In the genomic region with DNA sequence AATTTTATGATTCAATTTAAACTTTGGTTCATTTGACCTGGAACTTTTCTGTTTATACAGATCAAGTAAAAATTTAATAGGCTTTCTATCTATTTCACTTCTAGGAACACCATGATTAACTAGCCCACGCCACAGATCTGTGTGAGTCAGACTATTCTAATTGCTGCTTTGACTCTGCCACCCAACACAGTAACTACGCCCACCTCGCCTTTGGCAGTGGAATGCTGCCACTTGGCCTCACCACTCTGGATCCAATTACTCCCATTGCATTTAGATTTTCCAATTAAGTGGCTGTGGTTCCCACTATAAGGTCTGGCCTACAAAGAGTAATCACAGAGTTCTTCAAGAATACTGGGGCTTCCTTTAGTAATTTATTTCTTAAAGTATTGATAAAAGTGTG, we compare ENCODE assay signal across 29 cellular contexts. TPM values are rescaled to one million over a fixed set of nuclear protein-coding genes. Genes with fewer than 3 reads are reported as not detected.
DNase-seq lines count a peak whose midpoint lies in the region; ATAC-seq and TF ChIP-seq lines count a peak whose summit lies in the region.
"Had no signal": no experiment of that assay in that cellular context is flagged by ENCODE, and none has a peak within 500 bp of the region (broad histone marks: within the 10 kb centered on the region; RNA-seq: fewer than 3 reads in every experiment).

No MANE protein-coding gene starts in this region.

- no peak overlapping the region for H2BK5ac ChIP-seq in trophoblast cell (ENCODE audit: low read depth, low read length, poor library complexity)

- DNase-seq in DMS 273 (lab: John Stamatoyannopoulos, UW; ENCODE audit: unreplicated experiment) = peak; percentile 15
- DNase-seq in DMS 273 treated with DMSO at 0.1 percent for 48 hours (lab: John Stamatoyannopoulos, UW) = no peak
- peak in 40 of 61 donors; percentile 2 to 87 (median 30) for DNase-seq in caudate nucleus (lab: John Stamatoyannopoulos, UW)
- peak in 6 of 10 donors; percentile 4 to 80 (median 45) for DNase-seq in posterior cingulate gyrus
- no peak for DNase-seq in trophoblast cell
- no peak for DNase-seq in T-cell
- DNase-seq: activated B cell treated with CpG ODN at 0.5 μM for 24 hours; activated naive CD4-positive, alpha-beta T cell treated with anti-CD3 and anti-CD28 coated beads, Interleukin-2, amount 10 ng/mL, durations not matched to agents 7 days and 5 days; activated T-cell treated with anti-CD3 and anti-CD28 coated beads, Interleukin-2, amount 50 U/mL, for 48 hours; effector memory CD4-positive, alpha-beta T cell; GF-D8; lower lobe of right lung; MV-4-11; NCI-H1930; NCI-H526; OCI-M1; ovary; sigmoid colon; stimulated activated CD4-positive, alpha-beta T cell treated with anti-CD3 and anti-CD28 coated beads, Interleukin-1b, Interleukin-23, amount 100 ng/mL, for 48 hours; stimulated activated naive CD8-positive, alpha-beta T cell treated with anti-CD3 and anti-CD28 coated beads, Interleukin-15, Interleukin-2, amounts not matched to agents 100 U/mL and 50 U/mL, for 24 hours had no signal

- no peak overlapping the region for H4K91ac ChIP-seq in trophoblast cell (ENCODE audit: low read depth, low read length)

- no peaks in the 10 kb centered on the region for H3K27me3 Mint-ChIP-seq in T-cell
- H3K27me3 Mint-ChIP-seq: activated B cell treated with CpG ODN at 0.5 μM for 24 hours; activated naive CD4-positive, alpha-beta T cell treated with anti-CD3 and anti-CD28 coated beads, Interleukin-2, amount 10 ng/mL, durations not matched to agents 7 days and 5 days had no signal

- H2AK5ac ChIP-seq in trophoblast cell (ENCODE audit: low read length) = no peak overlapping the region

- H2BK120ac ChIP-seq in trophoblast cell (ENCODE audit: insufficient read depth, low read length, poor library complexity) = no peak overlapping the region

- H3K18ac ChIP-seq in trophoblast cell (ENCODE audit: low read length) = no peak overlapping the region

- POLR2A ChIA-PET in T-cell (lab: Charles Lee) = no interaction called here

- no peaks in the 10 kb centered on the region for H3K4me1 Mint-ChIP-seq in T-cell
- H3K4me1 Mint-ChIP-seq: activated B cell treated with CpG ODN at 0.5 μM for 24 hours; activated naive CD4-positive, alpha-beta T cell treated with anti-CD3 and anti-CD28 coated beads, Interleukin-2, amount 10 ng/mL, durations not matched to agents 7 days and 5 days had no signal

- no peak for TF ChIP-seq EP300 in Ishikawa (IDR thresholded peaks at IDR 0.05; ENCODE audit: borderline replicate concordance)

- no peaks in the 10 kb centered on the region for H3K4me1 ChIP-seq in trophoblast cell (ENCODE audit: control insufficient read depth in 1 of 2, insufficient read depth in 2 of 2, low read length in 2 of 2)
- H3K4me1 ChIP-seq: ascending aorta, BLaER1, HAP-1, lower lobe of right lung, sigmoid colon, SJSA1, tibial nerve had no signal

- CTCF ChIA-PET in T-cell (lab: Charles Lee) = no interaction called here

- H3K9me3 Mint-ChIP-seq in T-cell = no peaks in the 10 kb centered on the region
- H3K9me3 Mint-ChIP-seq: activated B cell treated with CpG ODN at 0.5 μM for 24 hours; activated naive CD4-positive, alpha-beta T cell treated with anti-CD3 and anti-CD28 coated beads, Interleukin-2, amount 10 ng/mL, durations not matched to agents 7 days and 5 days had no signal

- no peak overlapping the region for H3K4me3 ChIP-seq in trophoblast cell (ENCODE audit: low read depth, low read length)
- H3K4me3 ChIP-seq: ascending aorta, BLaER1, GM12878, HAP-1, lower lobe of right lung, ovary, sigmoid colon, SJSA1, tibial nerve had no signal

- intact Hi-C loops in posterior cingulate gyrus (cut with DNase I) = no loop called here

- no peaks in the 10 kb centered on the region for H3K27me3 ChIP-seq in trophoblast cell (ENCODE audit: insufficient read depth, low read length)
- H3K27me3 ChIP-seq: ascending aorta, BLaER1, ovary, sigmoid colon, SJSA1, tibial nerve had no signal

- no peak overlapping the region for H3K9ac ChIP-seq in trophoblast cell (ENCODE audit: low read length)
- H3K9ac ChIP-seq: BLaER1 had no signal

- H2BK12ac ChIP-seq in trophoblast cell (ENCODE audit: low read length) = no peak overlapping the region

- no peak for ATAC-seq in HG03571 (IDR thresholded peaks at IDR 0.05; ENCODE audit: unreplicated experiment)
- ATAC-seq in T-cell (replicated peaks in 1 of 4) = no peak
- ATAC-seq: GM12878; lower lobe of right lung; stimulated activated naive CD8-positive, alpha-beta T cell treated with anti-CD3 and anti-CD28 coated beads, Interleukin-15, Interleukin-2, amounts not matched to agents 100 U/mL and 50 U/mL, for 24 hours had no signal

- H3K4ac ChIP-seq in trophoblast cell (ENCODE audit: low read depth, low read length) = no peak overlapping the region

- no peak for TF ChIP-seq RAD21 in Ishikawa (IDR thresholded peaks at IDR 0.05; ENCODE audit: low read depth)

- no peak overlapping the region for H3K27ac Mint-ChIP-seq in T-cell
- H3K27ac Mint-ChIP-seq: activated B cell treated with CpG ODN at 0.5 μM for 24 hours; activated naive CD4-positive, alpha-beta T cell treated with anti-CD3 and anti-CD28 coated beads, Interleukin-2, amount 10 ng/mL, durations not matched to agents 7 days and 5 days had no signal

- H3K27ac ChIP-seq in caudate nucleus (ENCODE audit: low read depth, low read length) (no peak overlapping the region), trophoblast cell (ENCODE audit: low read depth, low read length) (no peak overlapping the region)
- H3K27ac ChIP-seq: 22Rv1, ascending aorta, BLaER1, lower lobe of right lung, ovary, sigmoid colon, SJSA1, tibial nerve had no signal

- H3K4me3 Mint-ChIP-seq in T-cell = no peak overlapping the region
- H3K4me3 Mint-ChIP-seq: activated B cell treated with CpG ODN at 0.5 μM for 24 hours; activated naive CD4-positive, alpha-beta T cell treated with anti-CD3 and anti-CD28 coated beads, Interleukin-2, amount 10 ng/mL, durations not matched to agents 7 days and 5 days had no signal

- no peak overlapping the region for H4K8ac ChIP-seq in trophoblast cell (ENCODE audit: low read depth, low read length)

- H3K9me3 ChIP-seq in trophoblast cell (ENCODE audit: insufficient read depth, low read depth, low read length) = no peaks in the 10 kb centered on the region
- H3K9me3 ChIP-seq: ascending aorta, BLaER1, HAP-1, lower lobe of right lung, ovary, sigmoid colon, SJSA1, tibial nerve had no signal

- no peak overlapping the region for H4K12ac ChIP-seq in trophoblast cell (ENCODE audit: low read depth, low read length)

- no peaks in the 10 kb centered on the region for H3K79me2 ChIP-seq in trophoblast cell (ENCODE audit: control insufficient read depth, insufficient read depth, low read length, poor library complexity)

- no peaks in the 10 kb centered on the region for H3K36me3 ChIP-seq in trophoblast cell (ENCODE audit: control insufficient read depth in 1 of 2, insufficient read depth in 2 of 2, low read length in 2 of 2)
- H3K36me3 ChIP-seq: ascending aorta, BLaER1, HAP-1, lower lobe of right lung, ovary, sigmoid colon, SJSA1 had no signal

- no peak overlapping the region for H3K14ac ChIP-seq in trophoblast cell (ENCODE audit: low read length)

- no peak overlapping the region for H3K23ac ChIP-seq in trophoblast cell (ENCODE audit: low read length)

- no CpG with 5 or more reads among the region's 3 CpGs for WGBS in trophoblast cell (ENCODE audit: extremely low coverage, insufficient coverage, insufficient read length)

- H3K79me1 ChIP-seq in trophoblast cell (ENCODE audit: low read length) = no peaks in the 10 kb centered on the region

- no peak overlapping the region for H2AFZ ChIP-seq in trophoblast cell (ENCODE audit: insufficient read depth, low read length, poor library complexity)

- H3K4me2 ChIP-seq in trophoblast cell (ENCODE audit: low read length) = no peak overlapping the region
- H3K4me2 ChIP-seq: BLaER1 had no signal

- H3K36me3 Mint-ChIP-seq in T-cell = peaks cover 5% of the 10 kb centered on the region
- H3K36me3 Mint-ChIP-seq: activated naive CD4-positive, alpha-beta T cell treated with anti-CD3 and anti-CD28 coated beads, Interleukin-2, amount 10 ng/mL, durations not matched to agents 7 days and 5 days had no signal

TF ChIP-seq in Ishikawa, 13 proteins besides CTCF, POLR2A, EP300 and RAD21:
- TF ChIP-seq TEAD4 (IDR thresholded peaks at IDR 0.05) (peak; percentile 10; the same call in 1 of the 2 replicates), TAF1 (IDR thresholded peaks at IDR 0.05; ENCODE audit: low read depth) (no peak), FOXM1 (IDR thresholded peaks at IDR 0.05; ENCODE audit: borderline replicate concordance, low read depth) (no peak), CEBPB (IDR thresholded peaks at IDR 0.05) (no peak), YY1 (IDR thresholded peaks at IDR 0.05; ENCODE audit: low read depth) (no peak)

RNA-seq across cellular contexts. Expression of a gene that starts 46.6 kb away (rescaled TPM):
- polyA plus RNA-seq in trophoblast cell (2013) = 15.4 and 15.9 TPM in 2 replicates
- total RNA-seq in T-cell = 10 to 100 TPM; 19.8 to 27.3 (median 24.9) TPM

Comparison
In these comparisons a context has a peak if more than half of its experiments do, and no peak if none do; other contexts are left out.
1. DNase-seq: peak in DMS 273 (single experiment), caudate nucleus (40 of 61) and posterior cingulate gyrus (6 of 10); none in DMS 273 treated with DMSO at 0.1 percent for 48 hours (single experiment), trophoblast cell (0 of 2) and T-cell (0 of 34).